20 cellular contexts compared by ENCODE assay signal in the genomic region with DNA sequence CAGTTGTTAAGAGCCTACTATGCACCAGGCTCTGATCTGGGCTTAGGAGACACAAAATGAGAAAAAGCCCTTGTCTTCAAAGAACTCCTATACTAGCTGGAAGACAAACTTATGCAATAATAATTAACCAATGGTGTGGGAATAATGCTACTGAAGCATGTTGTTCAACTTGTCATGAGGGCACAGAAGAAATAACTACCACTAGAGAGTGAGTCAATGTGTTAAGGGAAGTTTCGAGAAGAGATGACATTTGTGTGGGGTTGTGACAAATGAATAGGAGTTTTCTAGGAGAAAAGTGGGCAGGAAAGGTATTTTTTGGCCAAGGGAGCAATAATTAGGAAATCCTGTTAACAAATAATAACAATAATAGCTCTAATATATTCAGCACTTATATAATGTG.
DNase-seq lines count a peak whose midpoint lies in the region; TF ChIP-seq lines count a peak whose summit lies in the region.
"Had no signal": no experiment of that assay in that cellular context is flagged by ENCODE, and none has a peak within 500 bp of the region (broad histone marks: within the 10 kb centered on the region; RNA-seq: fewer than 3 reads in every experiment).

No MANE protein-coding gene starts in this region.

- CTCF ChIA-PET in mammary epithelial cell (lab: Charles Lee; ENCODE audit: low non-redundant PET), result no interaction called here

- no peak overlapping the region for H2AFZ ChIP-seq in mammary epithelial cell (ENCODE audit: low read depth, low read length)
- H2AFZ ChIP-seq in OCI-LY1 (ENCODE audit: low read length), result no peak overlapping the region
- H2AFZ ChIP-seq: GM23338 had no signal

- in situ Hi-C loops in mammary epithelial cell (cut with MboI; ENCODE audit: low sequenced_read_pairs in 2 of 2), result no loop called here

- BruUV-seq in mammary epithelial cell (replicated peaks; lab: Mats Ljungman, UMichigan), result no TSS peak

- H3K79me2 ChIP-seq in mammary epithelial cell (ENCODE audit: insufficient read depth, low read length) (no peaks in the 10 kb centered on the region), OCI-LY1 (ENCODE audit: insufficient read depth, low read length) (peaks cover 34% of the 10 kb centered on the region; the same call in 1 of the 2 replicates)

- DNase-seq in breast epithelium (ENCODE audit: low spot score in 2 of 2) (no peak), mammary epithelial cell (no peak), dorsolateral prefrontal cortex (no peak), substantia nigra (lab: John Stamatoyannopoulos, UW) (no peak), SIG-M5 (lab: John Stamatoyannopoulos, UW) (no peak), AML-193 (lab: John Stamatoyannopoulos, UW) (no peak)
- DNase-seq in activated naive CD4-positive, alpha-beta T cell treated with Interleukin-2 at 50 U/mL for 16 hours, result no peak
- DNase-seq: 8988T; Caco-2; CD4-positive, CD25-positive, alpha-beta regulatory T cell; CD8-positive, alpha-beta T cell; DMS153; DND-41; H9; HFFc6 had no signal

- H3K4me2 ChIP-seq in mammary epithelial cell (ENCODE audit: insufficient read depth, low read depth, low read length) (no peak overlapping the region), OCI-LY1 (ENCODE audit: low read length) (peak overlapping the region; percentile 43; the same call in 1 of the 2 replicates)
- H3K4me2 ChIP-seq: BLaER1, GM23338 had no signal

- H3K4me3 ChIP-seq in breast epithelium, result no peak overlapping the region
- no peak overlapping the region for H3K4me3 ChIP-seq in mammary epithelial cell (replicated peaks in 1 of 3; ENCODE audit: insufficient read depth in 1 of 3, low read depth in 2 of 3, low read length in 3 of 3)
- H3K4me3 ChIP-seq in OCI-LY1 (ENCODE audit: low read depth, low read length, poor library complexity, severe bottlenecking), result no peak overlapping the region
- H3K4me3 ChIP-seq in dorsolateral prefrontal cortex, result peak overlapping the region in 50 of 59 donors; percentile 5 to 85 (median 68)
- H3K4me3 ChIP-seq: BLaER1, GM12878, GM23338 had no signal

- TF ChIP-seq CTCF in breast epithelium (IDR thresholded peaks at IDR 0.05) (no peak), mammary epithelial cell (conservative IDR thresholded peaks at IDR 0.05 in 1 of 2, IDR thresholded peaks at IDR 0.05 in 1 of 2; ENCODE audit: extremely low read depth in 1 of 2, insufficient read depth in 1 of 2, low read depth in 1 of 2, low read length in 2 of 2) (no peak), OCI-LY1 (IDR thresholded peaks at IDR 0.05; ENCODE audit: low read length) (no peak), dorsolateral prefrontal cortex (IDR thresholded peaks at IDR 0.05 in 54 of 56, conservative IDR thresholded peaks at IDR 0.05 in 2 of 56; ENCODE audit: low read depth in 1 of 56, partially characterized antibody in 56 of 56) (no peak)

- H3K36me3 ChIP-seq in breast epithelium, result no peaks in the 10 kb centered on the region
- no peaks in the 10 kb centered on the region for H3K36me3 ChIP-seq in mammary epithelial cell (ENCODE audit: insufficient read depth, low read length)
- no peaks in the 10 kb centered on the region for H3K36me3 ChIP-seq in OCI-LY1 (ENCODE audit: insufficient read depth, low read length)
- H3K36me3 ChIP-seq: BLaER1 had no signal

- H3K4me1 ChIP-seq in breast epithelium, result no peaks in the 10 kb centered on the region
- no peaks in the 10 kb centered on the region for H3K4me1 ChIP-seq in mammary epithelial cell (ENCODE audit: insufficient read depth, low read length)
- peaks cover 56% of the 10 kb centered on the region for H3K4me1 ChIP-seq in OCI-LY1 (ENCODE audit: insufficient read depth, low read length, severe bottlenecking)
- H3K4me1 ChIP-seq: BLaER1, Caco-2 had no signal

- no peak overlapping the region for H3K9ac ChIP-seq in mammary epithelial cell (ENCODE audit: insufficient read depth, low read length)
- no peak overlapping the region for H3K9ac ChIP-seq in OCI-LY1 (ENCODE audit: low read length)
- H3K9ac ChIP-seq: BLaER1 had no signal

- H3K27me3 ChIP-seq in breast epithelium (no peaks in the 10 kb centered on the region), mammary epithelial cell (ENCODE audit: insufficient read depth, low read length) (peaks cover 7% of the 10 kb centered on the region), OCI-LY1 (ENCODE audit: insufficient read depth, low read length) (no peaks in the 10 kb centered on the region), dorsolateral prefrontal cortex (no peaks in the 10 kb centered on the region)
- H3K27me3 ChIP-seq: BLaER1 had no signal

- 46% methylated on average over 1 of the region's 1 CpG for WGBS in mammary epithelial cell (ENCODE audit: low coverage, missing lambda C conversion rate)

- H3K9me3 ChIP-seq in breast epithelium, result no peaks in the 10 kb centered on the region
- no peaks in the 10 kb centered on the region for H3K9me3 ChIP-seq in mammary epithelial cell (replicated peaks; ENCODE audit: insufficient read depth, low read length)
- H3K9me3 ChIP-seq in OCI-LY1 (ENCODE audit: low read length), result no peaks in the 10 kb centered on the region
- H3K9me3 ChIP-seq: BLaER1, Caco-2 had no signal

- no peaks in the 10 kb centered on the region for H3K9me2 ChIP-seq in OCI-LY1 (ENCODE audit: low read depth, low read length)

- dilution Hi-C loops in mammary epithelial cell (cut with HindIII; ENCODE audit: low sequenced_read_pairs), result no loop called here

- H3F3A ChIP-seq in OCI-LY1 (ENCODE audit: insufficient read depth, low read length), result no peaks in the 10 kb centered on the region

- H3K27ac ChIP-seq in breast epithelium, result peak overlapping the region; percentile 49 to 63
- H3K27ac ChIP-seq in mammary epithelial cell (ENCODE audit: insufficient read depth, low read depth, low read length), result no peak overlapping the region
- peak overlapping the region; percentile 0 for H3K27ac ChIP-seq in OCI-LY1 (ENCODE audit: low read depth, low read length, poor library complexity, severe bottlenecking)
- peak overlapping the region in 47 of 59 donors; percentile 5 to 95 (median 78) for H3K27ac ChIP-seq in dorsolateral prefrontal cortex
- peak overlapping the region; percentile 53 for H3K27ac ChIP-seq in substantia nigra (ENCODE audit: low read depth, low read length, poor library complexity, severe bottlenecking)
- H3K27ac ChIP-seq: BLaER1, C4-2B had no signal

- intact Hi-C loops in breast epithelium (cut with DNase I; ENCODE audit: low total_unique reads), result no loop called here
- intact Hi-C loops in mammary epithelial cell (cut with micrococcal nuclease), result no loop called here
- intact Hi-C loops in dorsolateral prefrontal cortex (cut with DNase I), result loop anchor here in 1 of 2 donors (5.0 kb wide), 1 partner anchor 50 kb away; no protein-coding TSS in a partner anchor

- no peak for TF ChIP-seq POLR2A in breast epithelium (IDR thresholded peaks at IDR 0.05)

- H4K20me1 ChIP-seq in mammary epithelial cell (ENCODE audit: insufficient read depth, low read length), result no peaks in the 10 kb centered on the region
- H4K20me1 ChIP-seq in OCI-LY1 (ENCODE audit: insufficient read depth, low read length), result no peaks in the 10 kb centered on the region
- H4K20me1 ChIP-seq: BLaER1 had no signal

Comparison
In these comparisons a context has a peak if more than half of its experiments do, and no peak if none do; other contexts are left out.
1. H3K4me3 ChIP-seq: peak in dorsolateral prefrontal cortex (50 of 59); none in breast epithelium (0 of 3), mammary epithelial cell (0 of 3) and OCI-LY1 (single experiment).